In genomic region chr20:5448449-5449118, GRCh38 we compare ENCODE assay signal across 8 cellular contexts.
DNase-seq lines count a peak whose midpoint lies in the region; ATAC-seq and TF ChIP-seq lines count a peak whose summit lies in the region.

No MANE protein-coding gene starts in this region.

- H3K9me3 ChIP-seq in tibial artery = no peaks in the 10 kb centered on the region

- H3K4me3 ChIP-seq in tibial artery = no peak overlapping the region

- H3K27me3 ChIP-seq in tibial artery = no peaks in the 10 kb centered on the region

- no peak overlapping the region for H3K27ac ChIP-seq in tibial artery

- H3K9me3 Mint-ChIP-seq in natural killer cell treated with Interleukin-12 subunit alpha and Interleukin-12 subunit beta and Interleukin-15 and Interleukin-18, amount 100 ng/mL, for 72 hours = no peaks in the 10 kb centered on the region

- no peaks in the 10 kb centered on the region for H3K36me3 Mint-ChIP-seq in natural killer cell treated with Interleukin-12 subunit alpha and Interleukin-12 subunit beta and Interleukin-15 and Interleukin-18, amount 100 ng/mL, for 72 hours

- H3K27ac Mint-ChIP-seq in natural killer cell treated with Interleukin-12 subunit alpha and Interleukin-12 subunit beta and Interleukin-15 and Interleukin-18, amount 100 ng/mL, for 72 hours = no peak overlapping the region

- H3K4me1 ChIP-seq in tibial artery = no peaks in the 10 kb centered on the region

- DNase-seq in AG20443 (ENCODE audit: low spot score) (peak; percentile 70), NCI-H524 (lab: John Stamatoyannopoulos, UW) (peak; percentile 20 to 69), erythroblast (lab: John Stamatoyannopoulos, UW) (peak; percentile 35 to 65), tibial artery (peak in 1 of 2 donors; percentile 33)
- DNase-seq in activated CD8-positive, alpha-beta memory T cell treated with anti-CD3 and anti-CD28 coated beads for 48 hours (ENCODE audit: low read depth in 2 of 3, low spot score in 2 of 3) = peak in 2 of 3 experiments; percentile 16 to 27
- DNase-seq in natural killer cell treated with Interleukin-12 subunit alpha and Interleukin-12 subunit beta and Interleukin-15 and Interleukin-18, amount 100 ng/mL, for 72 hours (ENCODE audit: low spot score) = peak; percentile 69

- peak; percentile 39 for ATAC-seq in GM18907 (IDR thresholded peaks at IDR 0.05; ENCODE audit: unreplicated experiment)
- ATAC-seq in natural killer cell treated with Interleukin-12 subunit alpha and Interleukin-12 subunit beta and Interleukin-15 and Interleukin-18, amount 100 ng/mL, for 72 hours = no peak
- ATAC-seq in HG03442 (IDR thresholded peaks at IDR 0.05; ENCODE audit: unreplicated experiment) = no peak

- no peak overlapping the region for H3K4me3 Mint-ChIP-seq in natural killer cell treated with Interleukin-12 subunit alpha and Interleukin-12 subunit beta and Interleukin-15 and Interleukin-18, amount 100 ng/mL, for 72 hours

- intact Hi-C loops in tibial artery (cut with DNase I; ENCODE audit: low total_unique reads) = no loop called here

- no peaks in the 10 kb centered on the region for H3K4me1 Mint-ChIP-seq in natural killer cell treated with Interleukin-12 subunit alpha and Interleukin-12 subunit beta and Interleukin-15 and Interleukin-18, amount 100 ng/mL, for 72 hours (ENCODE audit: low read depth in 2 of 2)

- H3K36me3 ChIP-seq in tibial artery = no peaks in the 10 kb centered on the region

- TF ChIP-seq CTCF in tibial artery (IDR thresholded peaks at IDR 0.05) = peak; percentile 45 to 49

- H3K27me3 Mint-ChIP-seq in natural killer cell treated with Interleukin-12 subunit alpha and Interleukin-12 subunit beta and Interleukin-15 and Interleukin-18, amount 100 ng/mL, for 72 hours = peaks cover 33% of the 10 kb centered on the region in 2 donors

- TF ChIP-seq POLR2A in erythroblast (IDR thresholded peaks at IDR 0.05; ENCODE audit: low read length) = no peak
